In the genomic region with DNA sequence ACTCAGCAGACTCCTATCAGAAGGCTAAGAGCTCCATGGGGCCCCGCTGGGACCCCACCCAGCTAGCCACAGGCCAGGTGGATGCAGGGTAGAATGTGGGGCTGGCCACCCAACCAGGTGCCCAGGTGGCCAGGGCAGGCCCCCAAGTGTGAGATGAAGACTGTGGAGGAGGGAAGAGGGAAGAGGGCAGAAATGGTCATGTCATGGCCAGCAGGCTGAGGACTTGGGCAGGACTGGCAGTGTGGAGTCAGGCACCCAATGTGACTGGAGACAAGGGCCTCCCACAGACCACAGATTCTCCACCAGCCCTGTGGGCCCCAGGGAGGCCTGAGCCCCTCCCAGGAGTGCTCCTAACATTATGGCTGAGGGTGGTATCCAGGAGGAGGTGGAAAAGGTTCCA, we compare ENCODE assay signal across 14 cellular contexts.
DNase-seq lines count a peak whose midpoint lies in the region; ATAC-seq and TF ChIP-seq lines count a peak whose summit lies in the region.
"Had no signal": no experiment of that assay in that cellular context is flagged by ENCODE, and none has a peak within 500 bp of the region (broad histone marks: within the 10 kb centered on the region; RNA-seq: fewer than 3 reads in every experiment).

No MANE protein-coding gene starts in this region.

- no CpG with 5 or more reads among the region's 1 CpG for WGBS in neuronal stem cell (ENCODE audit: extremely low coverage in 2 of 2, insufficient read length in 2 of 2, insufficient replicate concordance in 1 of 2), 2 donors

- H3K4me2 ChIP-seq in neuronal stem cell (ENCODE audit: insufficient read depth, low read length, poor library complexity, severe bottlenecking) = no peak overlapping the region

- H2AK5ac ChIP-seq in neuronal stem cell (ENCODE audit: low read depth, low read length) = peak overlapping the region; percentile 61

- H3K36me3 ChIP-seq in neuronal stem cell (replicated peaks in 1 of 2; ENCODE audit: control insufficient read depth in 2 of 2, insufficient read depth in 2 of 2, low read length in 2 of 2) = peaks cover 0 to 14% of the 10 kb centered on the region in 2 donors

- no peaks in the 10 kb centered on the region for H3K27me3 ChIP-seq in neuronal stem cell (ENCODE audit: control insufficient read depth in 3 of 3, insufficient read depth in 3 of 3, low read depth in 1 of 3, low read length in 3 of 3)

- no peak overlapping the region for H3K4me3 ChIP-seq in neuronal stem cell (ENCODE audit: low read length in 2 of 2)

- H3K9me3 ChIP-seq in neuronal stem cell (replicated peaks in 1 of 2; ENCODE audit: control insufficient read depth in 2 of 2, insufficient read depth in 1 of 2, low read depth in 1 of 2, low read length in 2 of 2) = no peaks in the 10 kb centered on the region

- H2BK5ac ChIP-seq in neuronal stem cell (ENCODE audit: low read length) = no peak overlapping the region

- TF ChIP-seq CTCF in RWPE1 (conservative IDR thresholded peaks at IDR 0.05; ENCODE audit: low read depth) = no peak

- H3K27me3 Mint-ChIP-seq in stimulated activated naive CD8-positive, alpha-beta T cell treated with anti-CD3 and anti-CD28 coated beads, Interleukin-15, amount 100 ng/mL, for 72 hours = no peaks in the 10 kb centered on the region

- ATAC-seq in stimulated activated naive CD8-positive, alpha-beta T cell treated with anti-CD3 and anti-CD28 coated beads, Interleukin-15, amount 100 ng/mL, for 72 hours = peak; percentile 34
- ATAC-seq in stimulated activated naive CD8-positive, alpha-beta T cell treated with anti-CD3 and anti-CD28 coated beads, Interleukin-15, Interleukin-2, amounts not matched to agents 100 U/mL and 50 U/mL, for 24 hours = no peak
- ATAC-seq in esophagus mucosa (no peak), HG02884 (IDR thresholded peaks at IDR 0.05; ENCODE audit: unreplicated experiment) (no peak)

- peak overlapping the region; percentile 37 for H3K9ac ChIP-seq in neuronal stem cell (ENCODE audit: low read depth, low read length, poor library complexity)

- H3K79me1 ChIP-seq in neuronal stem cell (ENCODE audit: low read depth, low read length) = peaks cover 8% of the 10 kb centered on the region

- no peak overlapping the region for H3K4me3 Mint-ChIP-seq in stimulated activated naive CD8-positive, alpha-beta T cell treated with anti-CD3 and anti-CD28 coated beads, Interleukin-15, amount 100 ng/mL, for 72 hours

- H2BK120ac ChIP-seq in neuronal stem cell (ENCODE audit: low read depth, low read length) = no peak overlapping the region

- H2BK12ac ChIP-seq in neuronal stem cell (ENCODE audit: low read length) = no peak overlapping the region

- no peaks in the 10 kb centered on the region for H3K9me3 Mint-ChIP-seq in stimulated activated naive CD8-positive, alpha-beta T cell treated with anti-CD3 and anti-CD28 coated beads, Interleukin-15, amount 100 ng/mL, for 72 hours

- H2AFZ ChIP-seq in neuronal stem cell (ENCODE audit: low read length) = no peak overlapping the region

- H3K4ac ChIP-seq in neuronal stem cell (ENCODE audit: low read length) = no peak overlapping the region

- no peak overlapping the region for H4K8ac ChIP-seq in neuronal stem cell (ENCODE audit: low read depth, low read length)

- H3K27ac ChIP-seq in RWPE1 (peak overlapping the region; percentile 31), neuronal stem cell (replicated peaks; ENCODE audit: low read length) (no peak overlapping the region)

- H3K27ac Mint-ChIP-seq in stimulated activated naive CD8-positive, alpha-beta T cell treated with anti-CD3 and anti-CD28 coated beads, Interleukin-15, amount 100 ng/mL, for 72 hours = no peak overlapping the region

- no peak overlapping the region for H2BK15ac ChIP-seq in neuronal stem cell (ENCODE audit: low read length)

- H3K4me1 Mint-ChIP-seq in stimulated activated naive CD8-positive, alpha-beta T cell treated with anti-CD3 and anti-CD28 coated beads, Interleukin-15, amount 100 ng/mL, for 72 hours = no peaks in the 10 kb centered on the region

- H3K14ac ChIP-seq in neuronal stem cell (ENCODE audit: low read length) = no peak overlapping the region

- peaks cover 0 to 8% of the 10 kb centered on the region in 2 donors for H3K4me1 ChIP-seq in neuronal stem cell (ENCODE audit: control insufficient read depth in 2 of 2, insufficient read depth in 1 of 2, low read depth in 1 of 2, low read length in 2 of 2)

- H4K91ac ChIP-seq in neuronal stem cell (ENCODE audit: low read depth, low read length, poor library complexity) = no peak overlapping the region

- H3K23ac ChIP-seq in neuronal stem cell (ENCODE audit: low read depth, low read length, poor library complexity) = peak overlapping the region; percentile 82

- H3K18ac ChIP-seq in neuronal stem cell (ENCODE audit: low read length) = peak overlapping the region; percentile 60

- POLR2A ChIA-PET in RWPE1 (lab: Yijun Ruan, JAX; ENCODE audit: low non-redundant PET) = no interaction called here

- CTCF ChIA-PET in RWPE1 (lab: Yijun Ruan, JAX) = no interaction called here

- no peak for DNase-seq in stimulated activated naive CD8-positive, alpha-beta T cell treated with anti-CD3 and anti-CD28 coated beads, Interleukin-15, amount 100 ng/mL, for 72 hours
- no peak for DNase-seq in stimulated activated naive CD8-positive, alpha-beta T cell treated with anti-CD3 and anti-CD28 coated beads, Interleukin-15, Interleukin-2, amounts not matched to agents 100 U/mL and 50 U/mL, for 24 hours
- no peak for DNase-seq in RWPE1 (ENCODE audit: low spot score)
- DNase-seq in neuronal stem cell (ENCODE audit: low spot score) = no peak
- no peak for DNase-seq in NCI-H1436 treated with DMSO at 0.1 percent for 48 hours (lab: John Stamatoyannopoulos, UW)
- DNase-seq: C1 segment of cervical spinal cord, DMS79 treated with DMSO at 0.1 percent for 48 hours, NCI-H1105, NCI-H1694 treated with DMSO at 0.1 percent for 48 hours, NCI-H510A, NCI-H748 treated with DMSO at 0.1 percent for 48 hours, RPMI8226 had no signal
